Comparison of ENCODE assay signal across 19 cellular contexts in genomic region chrX:6694977-6695376, GRCh38.
"Had no signal": no experiment of that assay in that cellular context is flagged by ENCODE, and none has a peak within 500 bp of the region (broad histone marks: within the 10 kb centered on the region; RNA-seq: fewer than 3 reads in every experiment).

No MANE protein-coding gene starts in this region.

- H3K4me3 ChIP-seq: ascending aorta, esophagus muscularis mucosa, left lung, testis had no signal

- DNase-seq: activated CD4-positive, alpha-beta T cell treated with anti-CD3 and anti-CD28 coated beads for 4 hours; activated CD8-positive, alpha-beta memory T cell treated with anti-CD3 and anti-CD28 coated beads, Interleukin-2, amount 50 U/mL, for 48 hours; activated CD8-positive, alpha-beta T cell treated with anti-CD3 and anti-CD28 coated beads, Interleukin-2, amount 10 ng/mL, durations not matched to agents 7 days and 5 days; activated naive CD8-positive, alpha-beta T cell treated with anti-CD3 and anti-CD28 coated beads, Interleukin-2, amount 10 ng/mL, durations not matched to agents 7 days and 5 days; hypothalamus; left lung; nephron progenitor cell; retina; stimulated activated CD4-positive, alpha-beta T cell treated with anti-CD3 and anti-CD28 coated beads, Interleukin-15, amount 100 ng/mL, for 24 hours; stimulated activated CD4-positive, alpha-beta T cell treated with anti-CD3 and anti-CD28 coated beads, Interleukin-4, amount 100 ng/mL, for 24 hours; stimulated activated naive CD8-positive, alpha-beta T cell treated with anti-CD3 and anti-CD28 coated beads, Interleukin-15, amount 100 ng/mL, for 72 hours; T1000; testis; WERI-Rb-1 had no signal

- H3K27ac Mint-ChIP-seq: activated CD8-positive, alpha-beta T cell treated with anti-CD3 and anti-CD28 coated beads, Interleukin-2, amount 10 ng/mL, durations not matched to agents 7 days and 5 days; activated naive CD8-positive, alpha-beta T cell treated with anti-CD3 and anti-CD28 coated beads, Interleukin-2, amount 10 ng/mL, durations not matched to agents 7 days and 5 days; memory B cell; nephron progenitor cell; stimulated activated naive CD8-positive, alpha-beta T cell treated with anti-CD3 and anti-CD28 coated beads, Interleukin-15, amount 100 ng/mL, for 72 hours had no signal

- H3K9me3 ChIP-seq: ascending aorta, esophagus muscularis mucosa, testis had no signal

- H3K79me2 ChIP-seq: parathyroid adenoma had no signal

- ATAC-seq: activated CD8-positive, alpha-beta T cell treated with anti-CD3 and anti-CD28 coated beads, Interleukin-2, amount 10 ng/mL, durations not matched to agents 7 days and 5 days; left lung; stimulated activated naive CD8-positive, alpha-beta T cell treated with anti-CD3 and anti-CD28 coated beads, Interleukin-15, amount 100 ng/mL, for 72 hours had no signal

- H3K27ac ChIP-seq: ascending aorta, esophagus muscularis mucosa, left lung, parathyroid adenoma, testis, WERI-Rb-1 had no signal

- H3K4me3 Mint-ChIP-seq: activated CD8-positive, alpha-beta T cell treated with anti-CD3 and anti-CD28 coated beads, Interleukin-2, amount 10 ng/mL, durations not matched to agents 7 days and 5 days; activated naive CD8-positive, alpha-beta T cell treated with anti-CD3 and anti-CD28 coated beads, Interleukin-2, amount 10 ng/mL, durations not matched to agents 7 days and 5 days; memory B cell; nephron progenitor cell; stimulated activated naive CD8-positive, alpha-beta T cell treated with anti-CD3 and anti-CD28 coated beads, Interleukin-15, amount 100 ng/mL, for 72 hours had no signal

- H3K36me3 ChIP-seq: ascending aorta, esophagus muscularis mucosa, left lung, WERI-Rb-1 had no signal

- FAIRE-seq: endometrium had no signal

- H3K27me3 Mint-ChIP-seq: activated naive CD8-positive, alpha-beta T cell treated with anti-CD3 and anti-CD28 coated beads, Interleukin-2, amount 10 ng/mL, durations not matched to agents 7 days and 5 days; memory B cell; stimulated activated naive CD8-positive, alpha-beta T cell treated with anti-CD3 and anti-CD28 coated beads, Interleukin-15, amount 100 ng/mL, for 72 hours had no signal

- H2AFZ ChIP-seq: parathyroid adenoma had no signal

- H3K36me3 Mint-ChIP-seq: activated naive CD8-positive, alpha-beta T cell treated with anti-CD3 and anti-CD28 coated beads, Interleukin-2, amount 10 ng/mL, durations not matched to agents 7 days and 5 days; memory B cell had no signal

- H3K27me3 ChIP-seq: ascending aorta, esophagus muscularis mucosa, left lung, testis had no signal

- H3K9me3 Mint-ChIP-seq: stimulated activated naive CD8-positive, alpha-beta T cell treated with anti-CD3 and anti-CD28 coated beads, Interleukin-15, amount 100 ng/mL, for 72 hours had no signal

- H3K4me1 Mint-ChIP-seq: activated naive CD8-positive, alpha-beta T cell treated with anti-CD3 and anti-CD28 coated beads, Interleukin-2, amount 10 ng/mL, durations not matched to agents 7 days and 5 days; memory B cell; stimulated activated naive CD8-positive, alpha-beta T cell treated with anti-CD3 and anti-CD28 coated beads, Interleukin-15, amount 100 ng/mL, for 72 hours had no signal

- H3K9ac ChIP-seq: parathyroid adenoma had no signal

- H3K4me1 ChIP-seq: ascending aorta, esophagus muscularis mucosa, left lung, parathyroid adenoma, testis had no signal
